30 cellular contexts compared by ENCODE assay signal in the genomic region with DNA sequence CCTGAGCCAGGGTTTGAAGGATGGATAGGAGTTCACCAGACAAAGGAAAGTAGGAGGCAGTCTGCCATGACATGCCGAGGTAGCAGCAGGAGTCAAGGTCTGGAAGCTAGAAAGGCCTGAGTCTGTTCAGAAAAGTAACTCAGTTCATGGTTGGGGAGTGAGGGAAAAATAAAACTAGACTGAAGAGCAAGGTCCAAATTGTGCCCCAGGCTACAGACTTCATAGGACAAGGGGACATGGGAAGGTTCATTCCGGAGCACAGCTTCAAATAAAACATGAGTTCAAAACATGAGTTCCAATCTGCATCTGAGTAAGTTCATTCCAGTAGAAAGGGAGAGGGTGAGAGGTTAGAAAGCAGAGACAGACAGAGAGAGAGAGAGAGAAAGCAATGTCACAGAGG. TPM values are rescaled to one million over a fixed set of nuclear protein-coding genes. Genes with fewer than 3 reads are reported as not detected.
"Had no signal": no experiment of that assay in that cellular context is flagged by ENCODE, and none has a peak within 500 bp of the region (broad histone marks: within the 10 kb centered on the region; RNA-seq: fewer than 3 reads in every experiment).

No MANE protein-coding gene starts in this region.

- H3K4me3 Mint-ChIP-seq: activated CD8-positive, alpha-beta T cell treated with anti-CD3 and anti-CD28 coated beads, Interleukin-2, amount 10 ng/mL, durations not matched to agents 7 days and 5 days; activated naive CD4-positive, alpha-beta T cell treated with anti-CD3 and anti-CD28 coated beads, Interleukin-2, amount 10 ng/mL, durations not matched to agents 7 days and 5 days; activated naive CD8-positive, alpha-beta T cell treated with anti-CD3 and anti-CD28 coated beads, Interleukin-2, amount 10 ng/mL, durations not matched to agents 7 days and 5 days; activated T-cell treated with anti-CD3 and anti-CD28 coated beads, Interleukin-2, amount 50 U/mL, for 4 hours; activated T-helper 17 cell treated with anti-CD3 and anti-CD28 coated beads, Interleukin-2, amount 50 U/mL, for 72 hours; T-helper 1 cell treated with Interleukin-12 subunit alpha and Interleukin-12 subunit beta and Interleukin-4 antibody, amounts not matched to agents 30 μg/mL and 1 μg/mL, for 36 hours had no signal

- DNase-seq: activated CD4-positive, alpha-beta T cell treated with anti-CD3 and anti-CD28 coated beads for 48 hours; activated CD4-positive, alpha-beta T cell treated with anti-CD3 and anti-CD28 coated beads, Interleukin-2, amount 50 U/mL, for 4 hours; activated CD4-positive, CD25-positive, alpha-beta regulatory T cell treated with anti-CD3 and anti-CD28 coated beads, Interleukin-2, amount 50 U/mL, for 72 hours; activated CD8-positive, alpha-beta T cell treated with anti-CD3 and anti-CD28 coated beads, Interleukin-2, amount 10 ng/mL, durations not matched to agents 7 days and 5 days; activated gamma-delta T cell; activated naive CD4-positive, alpha-beta T cell treated with anti-CD3 and anti-CD28 coated beads, Interleukin-2, amount 10 ng/mL, durations not matched to agents 7 days and 5 days; activated naive CD8-positive, alpha-beta T cell treated with anti-CD3 and anti-CD28 coated beads, Interleukin-2, amount 10 ng/mL, durations not matched to agents 7 days and 5 days; activated T-cell treated with anti-CD3 and anti-CD28 coated beads, Interleukin-2, amount 50 U/mL, for 4 hours; adrenal gland; anterior cingulate cortex; cerebellar nuclear complex; KBM-7; NCI-H1092; NCI-H1417 treated with DMSO at 0.1 percent for 48 hours; NCI-H1694; NCI-H2029 treated with DMSO at 0.1 percent for 48 hours; NCI-H345; NCI-H510A; NCI-H526 treated with DMSO at 0.1 percent for 48 hours; NCI-H82; Right ventricle myocardium superior; SJCRH30; SW 1271 had no signal

- H3K27me3 Mint-ChIP-seq: activated naive CD4-positive, alpha-beta T cell treated with anti-CD3 and anti-CD28 coated beads, Interleukin-2, amount 10 ng/mL, durations not matched to agents 7 days and 5 days; activated naive CD8-positive, alpha-beta T cell treated with anti-CD3 and anti-CD28 coated beads, Interleukin-2, amount 10 ng/mL, durations not matched to agents 7 days and 5 days; activated T-helper 17 cell treated with anti-CD3 and anti-CD28 coated beads, Interleukin-2, amount 50 U/mL, for 72 hours had no signal

- H3K36me3 ChIP-seq: adrenal gland, SJCRH30 had no signal

- H3K27ac Mint-ChIP-seq: activated CD8-positive, alpha-beta T cell treated with anti-CD3 and anti-CD28 coated beads, Interleukin-2, amount 10 ng/mL, durations not matched to agents 7 days and 5 days; activated naive CD4-positive, alpha-beta T cell treated with anti-CD3 and anti-CD28 coated beads, Interleukin-2, amount 10 ng/mL, durations not matched to agents 7 days and 5 days; activated naive CD8-positive, alpha-beta T cell treated with anti-CD3 and anti-CD28 coated beads, Interleukin-2, amount 10 ng/mL, durations not matched to agents 7 days and 5 days; activated T-helper 17 cell treated with anti-CD3 and anti-CD28 coated beads, Interleukin-2, amount 50 U/mL, for 72 hours; T-helper 1 cell treated with Interleukin-12 subunit alpha and Interleukin-12 subunit beta and Interleukin-4 antibody, amounts not matched to agents 30 μg/mL and 1 μg/mL, for 36 hours had no signal

- H3K9me3 ChIP-seq: adrenal gland had no signal

- H3K4me1 ChIP-seq: adrenal gland, SJCRH30 had no signal

- H3K27me3 ChIP-seq: adrenal gland, SJCRH30 had no signal

- ATAC-seq: activated CD8-positive, alpha-beta T cell treated with anti-CD3 and anti-CD28 coated beads, Interleukin-2, amount 10 ng/mL, durations not matched to agents 7 days and 5 days; activated T-cell treated with anti-CD3 and anti-CD28 coated beads, Interleukin-2, amount 50 U/mL, for 4 hours; activated T-helper 17 cell treated with anti-CD3 and anti-CD28 coated beads, Interleukin-2, amount 50 U/mL, for 72 hours; SK-N-SH treated with all-trans-retinoic acid at 6 μM for 48 hours had no signal

- H3K27ac ChIP-seq: adrenal gland, RWPE1, SJCRH30 had no signal

- H3K4me3 ChIP-seq: adrenal gland, SJCRH30 had no signal

RNA-seq across cellular contexts. Expression of gene BFSP2, which starts 39.7 kb away (rescaled TPM):
- total RNA-seq: activated naive CD8-positive, alpha-beta T cell treated with anti-CD3 and anti-CD28 coated beads, Interleukin-2, amount 10 ng/mL, durations not matched to agents 7 days and 5 days; activated T-cell treated with anti-CD3 and anti-CD28 coated beads, Interleukin-2, amount 50 U/mL, for 4 hours; adrenal gland; cardiac septum; LHCN-M2; M059J; Right ventricle myocardium superior; SJCRH30 had no signal
- polyA plus RNA-seq: adrenal gland had no signal
